Comparison of ENCODE assay signal across 10 cellular contexts in the genomic region with DNA sequence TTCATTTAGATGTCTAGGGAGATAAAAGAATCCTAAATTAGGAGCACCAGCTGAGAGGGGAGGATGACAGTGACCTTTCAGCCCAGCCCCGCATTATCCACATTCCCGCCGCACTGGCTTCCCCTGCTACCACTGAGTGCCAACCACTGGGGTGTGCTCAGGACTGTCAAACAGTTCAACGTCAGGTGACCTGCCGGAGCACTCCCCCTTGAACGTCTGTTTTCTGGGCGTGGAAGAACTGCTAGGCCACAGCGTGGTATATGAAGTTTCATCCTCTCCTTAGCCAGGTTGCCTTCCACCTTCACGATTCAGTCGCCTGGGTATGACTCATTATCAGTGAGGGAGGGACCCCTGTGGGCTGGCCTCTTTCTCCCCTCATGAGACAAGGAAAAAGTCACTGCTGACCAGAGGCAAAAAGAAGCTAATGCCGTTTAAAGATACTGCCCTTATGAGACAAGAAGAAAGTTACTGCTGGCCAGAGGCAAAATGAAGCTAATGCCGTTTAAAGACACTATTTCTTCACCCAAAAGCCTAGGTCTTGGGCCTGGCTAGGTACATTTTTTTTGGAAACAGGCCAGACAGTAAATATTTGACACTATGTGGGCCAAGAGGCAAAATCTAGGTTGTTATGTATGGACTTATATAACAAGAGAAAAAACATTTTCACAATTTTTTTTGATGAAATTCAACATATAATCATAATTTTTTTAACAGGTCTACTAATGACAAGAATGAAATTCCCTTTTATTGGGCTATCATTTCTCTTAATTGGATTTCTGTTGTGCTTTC. TPM values are rescaled to one million over a fixed set of nuclear protein-coding genes. Genes with fewer than 3 reads are reported as not detected.
DNase-seq lines count a peak whose midpoint lies in the region; ATAC-seq and TF ChIP-seq lines count a peak whose summit lies in the region.
"Had no signal": no experiment of that assay in that cellular context is flagged by ENCODE, and none has a peak within 500 bp of the region (broad histone marks: within the 10 kb centered on the region; RNA-seq: fewer than 3 reads in every experiment).

No MANE protein-coding gene starts in this region.

- POLR2A ChIA-PET in PC-3 (lab: Charles Lee; ENCODE audit: unreplicated experiment), result no interaction called here

- WGBS in sigmoid colon, 2 donors, result 12 to 63% methylated on average over 12 of the region's 12 CpGs
- 77 to 78% methylated on average over 12 of the region's 12 CpGs for WGBS in GM23248 (ENCODE audit: low coverage in 1 of 2, low lambda C conversion rate in 2 of 2, missing lambda C conversion rate in 2 of 2), 2 experiments

- H3K79me2 ChIP-seq in PC-3 (ENCODE audit: low read length), result peaks cover 12% of the 10 kb centered on the region
- H3K79me2 ChIP-seq in GM23248 (ENCODE audit: insufficient read depth), result peaks cover 14% of the 10 kb centered on the region

- H3K4me2 ChIP-seq in PC-3 (ENCODE audit: low read length) (no peak overlapping the region), GM23248 (ENCODE audit: unreplicated experiment) (no peak overlapping the region)

- peaks cover 16 to 43% (median 34%) of the 10 kb centered on the region in 4 donors for H3K4me1 Mint-ChIP-seq in CD4-positive, CD25-positive, alpha-beta regulatory T cell
- H3K4me1 Mint-ChIP-seq in effector memory CD8-positive, alpha-beta T cell (ENCODE audit: low read depth in 2 of 2), result peaks cover 23 to 29% of the 10 kb centered on the region in 2 donors

- no peak for TF ChIP-seq POLR2A in sigmoid colon (IDR thresholded peaks at IDR 0.05)

- intact Hi-C loops in PC-3 (cut with micrococcal nuclease), result no loop called here
- intact Hi-C loops in sigmoid colon (cut with DNase I), result no loop called here

- CTCF ChIA-PET in PC-3 (lab: Charles Lee), result interaction anchor here (0.7 kb wide), 1 partner anchor 143 kb away, joined by 3 read pairs; no protein-coding TSS in a partner anchor

- peaks cover 26% of the 10 kb centered on the region for H3K4me1 ChIP-seq in CD4-positive, CD25-positive, alpha-beta regulatory T cell (ENCODE audit: control insufficient read depth, insufficient read depth, low read length, poor library complexity, severe bottlenecking)
- H3K4me1 ChIP-seq in PC-3 (ENCODE audit: insufficient read depth, low read length) (0 out of 2 replicates have a peak, but pooled peaks cover 6% of the 10 kb centered on the region), mucosa of rectum (ENCODE audit: control insufficient read depth in 2 of 2, insufficient read depth in 2 of 2, low read length in 2 of 2) (peaks cover 12 to 18% of the 10 kb centered on the region in 2 donors), sigmoid colon (peaks cover 0 to 11% (median 2%) of the 10 kb centered on the region in 4 donors), HAP-1 (peaks cover 3% of the 10 kb centered on the region), GM23248 (ENCODE audit: insufficient read depth) (peaks cover 10% of the 10 kb centered on the region; the same call in 1 of the 2 replicates)

- H4K20me1 ChIP-seq in PC-3 (ENCODE audit: low read length), result no peaks in the 10 kb centered on the region
- H4K20me1 ChIP-seq in GM23248 (ENCODE audit: insufficient read depth), result no peaks in the 10 kb centered on the region

- H3K9ac ChIP-seq in PC-3 (ENCODE audit: low read length) (no peak overlapping the region), mucosa of rectum (ENCODE audit: low read depth in 1 of 2, low read length in 2 of 2) (peak overlapping the region in 1 of 2 donors; percentile 23), GM23248 (no peak overlapping the region)

- H2AFZ ChIP-seq in PC-3 (ENCODE audit: low read length) (no peak overlapping the region), GM23248 (no peak overlapping the region)

- H3K27me3 ChIP-seq in CD4-positive, CD25-positive, alpha-beta regulatory T cell (ENCODE audit: control insufficient read depth, insufficient read depth, low read length), result no peaks in the 10 kb centered on the region
- H3K27me3 ChIP-seq in PC-3 (ENCODE audit: low read length), result no peaks in the 10 kb centered on the region
- H3K27me3 ChIP-seq in mucosa of rectum (ENCODE audit: control insufficient read depth in 2 of 2, insufficient read depth in 2 of 2, low read length in 2 of 2), result no peaks in the 10 kb centered on the region
- no peaks in the 10 kb centered on the region for H3K27me3 ChIP-seq in sigmoid colon
- H3K27me3 ChIP-seq in HAP-1 (ENCODE audit: low read depth), result no peaks in the 10 kb centered on the region
- no peaks in the 10 kb centered on the region for H3K27me3 ChIP-seq in GM23248 (replicated peaks; ENCODE audit: insufficient read depth)

- no TSS peak for BruUV-seq in PC-3 (replicated peaks; lab: Mats Ljungman, UMichigan)

- H3K4me3 ChIP-seq in CD4-positive, CD25-positive, alpha-beta regulatory T cell (ENCODE audit: low read depth, low read length), result no peak overlapping the region
- H3K4me3 ChIP-seq in PC-3 (ENCODE audit: low read length), result no peak overlapping the region
- H3K4me3 ChIP-seq in mucosa of rectum (ENCODE audit: low read length in 2 of 2), result no peak overlapping the region
- no peak overlapping the region for H3K4me3 ChIP-seq in sigmoid colon
- H3K4me3 ChIP-seq in HAP-1, result no peak overlapping the region
- H3K4me3 ChIP-seq in GM23248, result no peak overlapping the region

- H3K27ac Mint-ChIP-seq in CD4-positive, CD25-positive, alpha-beta regulatory T cell, result peak overlapping the region; percentile 6 to 85 (median 61)
- H3K27ac Mint-ChIP-seq in effector memory CD8-positive, alpha-beta T cell, result peak overlapping the region; percentile 91 to 94

- peaks cover 18% of the 10 kb centered on the region for H3K36me3 Mint-ChIP-seq in CD4-positive, CD25-positive, alpha-beta regulatory T cell
- H3K36me3 Mint-ChIP-seq in effector memory CD8-positive, alpha-beta T cell (ENCODE audit: insufficient read depth), result peaks cover 49% of the 10 kb centered on the region

- H3K4me3 Mint-ChIP-seq in CD4-positive, CD25-positive, alpha-beta regulatory T cell, result peak overlapping the region in 1 of 4 donors; percentile 35
- peak overlapping the region; percentile 36 to 52 for H3K4me3 Mint-ChIP-seq in effector memory CD8-positive, alpha-beta T cell

- TF ChIP-seq CTCF in PC-3 (conservative IDR thresholded peaks at IDR 0.05; ENCODE audit: low read depth, low read length) (no peak), sigmoid colon (IDR thresholded peaks at IDR 0.05) (no peak)

- H3K9me3 Mint-ChIP-seq in CD4-positive, CD25-positive, alpha-beta regulatory T cell, result no peaks in the 10 kb centered on the region
- no peaks in the 10 kb centered on the region for H3K9me3 Mint-ChIP-seq in effector memory CD8-positive, alpha-beta T cell

- no peak for TF ChIP-seq EP300 in sigmoid colon (IDR thresholded peaks at IDR 0.05)

- no peaks in the 10 kb centered on the region for H3K27me3 Mint-ChIP-seq in CD4-positive, CD25-positive, alpha-beta regulatory T cell
- H3K27me3 Mint-ChIP-seq in effector memory CD8-positive, alpha-beta T cell, result no peaks in the 10 kb centered on the region

- H3K27ac ChIP-seq in CD4-positive, CD25-positive, alpha-beta regulatory T cell (ENCODE audit: insufficient read depth, low read length, poor library complexity, severe bottlenecking), result no peak overlapping the region
- H3K27ac ChIP-seq in PC-3 (ENCODE audit: low read length) (no peak overlapping the region), mucosa of rectum (ENCODE audit: low read depth in 2 of 2, low read length in 2 of 2) (peak overlapping the region; percentile 25 to 67), sigmoid colon (no peak overlapping the region), GM23248 (no peak overlapping the region)

- peaks cover 23% of the 10 kb centered on the region for H3K36me3 ChIP-seq in CD4-positive, CD25-positive, alpha-beta regulatory T cell (ENCODE audit: control insufficient read depth, insufficient read depth, low read length)
- H3K36me3 ChIP-seq in PC-3 (ENCODE audit: low read depth, low read length), result no peaks in the 10 kb centered on the region
- peaks cover 12 to 19% of the 10 kb centered on the region in 2 donors for H3K36me3 ChIP-seq in mucosa of rectum (ENCODE audit: control insufficient read depth in 2 of 2, insufficient read depth in 2 of 2, low read length in 2 of 2)
- no peaks in the 10 kb centered on the region for H3K36me3 ChIP-seq in sigmoid colon
- H3K36me3 ChIP-seq in HAP-1 (replicated peaks), result no peaks in the 10 kb centered on the region
- H3K36me3 ChIP-seq in GM23248 (ENCODE audit: low read depth), result no peaks in the 10 kb centered on the region

- H3F3A ChIP-seq in PC-3 (ENCODE audit: low read length, unreplicated experiment) (no peaks in the 10 kb centered on the region), GM23248 (ENCODE audit: insufficient read depth) (no peaks in the 10 kb centered on the region)

- in situ Hi-C loops in HAP-1 (cut with MboI; ENCODE audit: low sequenced_read_pairs), result no loop called here
- in situ Hi-C loops in GM23248 (cut with MboI), result no loop called here

- H3K9me2 ChIP-seq in PC-3 (replicated peaks; ENCODE audit: low read length) (no peaks in the 10 kb centered on the region), GM23248 (ENCODE audit: insufficient read depth) (no peaks in the 10 kb centered on the region)

- no peak for ATAC-seq in CD4-positive, CD25-positive, alpha-beta regulatory T cell (ENCODE audit: low read depth in 2 of 2)
- ATAC-seq in PC-3, result no peak
- peak; percentile 66 for ATAC-seq in effector memory CD8-positive, alpha-beta T cell (replicated peaks)
- no peak for ATAC-seq in HG03135 (IDR thresholded peaks at IDR 0.05; ENCODE audit: unreplicated experiment)

- no peaks in the 10 kb centered on the region for H3K9me3 ChIP-seq in CD4-positive, CD25-positive, alpha-beta regulatory T cell (ENCODE audit: control insufficient read depth in 2 of 2, low read length in 2 of 2)
- no peaks in the 10 kb centered on the region for H3K9me3 ChIP-seq in PC-3 (ENCODE audit: low read length)
- H3K9me3 ChIP-seq in mucosa of rectum (ENCODE audit: control insufficient read depth in 2 of 2, low read length in 2 of 2), result no peaks in the 10 kb centered on the region
- H3K9me3 ChIP-seq in sigmoid colon, result no peaks in the 10 kb centered on the region
- H3K9me3 ChIP-seq in HAP-1, result no peaks in the 10 kb centered on the region
- H3K9me3 ChIP-seq in GM23248 (ENCODE audit: low read depth), result no peaks in the 10 kb centered on the region

- no peak for DNase-seq in CD4-positive, CD25-positive, alpha-beta regulatory T cell
- peak; percentile 26 for DNase-seq in PC-3
- DNase-seq in effector memory CD8-positive, alpha-beta T cell, result peak; percentile 50 to 62 (median 57)
- DNase-seq in sigmoid colon, result no peak
- DNase-seq in HAP-1 (ENCODE audit: low spot score in 2 of 2), result no peak
- DNase-seq in GM23248, result no peak
- DNase-seq: activated CD4-positive, CD25-positive, alpha-beta regulatory T cell treated with anti-CD3 and anti-CD28 coated beads, Interleukin-2, amount 50 U/mL, for 72 hours; DND-41 had no signal

RNA-seq across cellular contexts. Expression of gene NMRK1, which starts 4.6 kb away (rescaled TPM):
- 41.5 TPM for total RNA-seq in CD4-positive, CD25-positive, alpha-beta regulatory T cell
- polyA plus RNA-seq in CD4-positive, CD25-positive, alpha-beta regulatory T cell, result 10 to 100 TPM; 41.5 to 55.0 (median 51.3) TPM
- total RNA-seq in PC-3 (2014; rRNA removed) (7.0 and 9.7 TPM in 2 replicates), sigmoid colon (10 to 100 TPM in 2 of 4 donors, 1 to 10 TPM in 2; 5.6 to 27.5 (median 10.3) TPM)
- polyA plus RNA-seq in sigmoid colon (10 to 100 TPM; 21.0 to 53.9 (median 38.4) TPM), GM23248 (2016; fragmentation: Nextera tagmentation; extraction: Ambion mirVana) (25.8 and 29.2 TPM in 2 replicates)
- 14.4 and 16.6 TPM in 2 replicates for total RNA-seq in GM23248 (2014; rRNA removed; shearing (Covaris generic))

RNA-seq across cellular contexts. Expression of gene OSTF1, which starts 4.9 kb away (rescaled TPM):
- 68.2 TPM for total RNA-seq in CD4-positive, CD25-positive, alpha-beta regulatory T cell
- polyA plus RNA-seq in CD4-positive, CD25-positive, alpha-beta regulatory T cell, result 100 to 1,000 TPM; 140 to 203 (median 162) TPM
- total RNA-seq in PC-3 (2014; rRNA removed), result 25.8 and 26.5 TPM in 2 replicates
- 10 to 100 TPM; 11.0 to 20.7 (median 17.2) TPM for total RNA-seq in sigmoid colon
- 100 to 1,000 TPM in 1 of 3 donors, 10 to 100 TPM in 2; 55.1 to 105 (median 66.1) TPM for polyA plus RNA-seq in sigmoid colon
- total RNA-seq in GM23248 (2014; rRNA removed; shearing (Covaris generic)), result 34.9 and 42.4 TPM in 2 replicates
- 65.6 and 70.9 TPM in 2 replicates for polyA plus RNA-seq in GM23248 (2016; fragmentation: Nextera tagmentation; extraction: Ambion mirVana)

RNA-seq across cellular contexts. Expression of gene CARNMT1, which starts 55.3 kb away (rescaled TPM):
- total RNA-seq in CD4-positive, CD25-positive, alpha-beta regulatory T cell, result 25.7 TPM
- 10 to 100 TPM in 3 of 4 donors, 1 to 10 TPM in 1; 9.5 to 16.3 (median 11.5) TPM for polyA plus RNA-seq in CD4-positive, CD25-positive, alpha-beta regulatory T cell
- total RNA-seq in PC-3 (2014; rRNA removed) (20.4 and 28.9 TPM in 2 replicates), sigmoid colon (10 to 100 TPM; 12.8 to 18.6 (median 17.1) TPM)
- polyA plus RNA-seq in sigmoid colon (1 to 10 TPM; 4.8 to 7.9 (median 6.9) TPM), GM23248 (2016; fragmentation: Nextera tagmentation; extraction: Ambion mirVana) (18.1 and 20.4 TPM in 2 replicates)
- 27.5 and 60.2 TPM in 2 replicates for total RNA-seq in GM23248 (2014; rRNA removed; shearing (Covaris generic))

Comparison
In these comparisons a context has a peak if more than half of its experiments do, and no peak if none do; other contexts are left out.
1. DNase-seq: peak in PC-3 (single experiment) and effector memory CD8-positive, alpha-beta T cell (3 of 3); none in CD4-positive, CD25-positive, alpha-beta regulatory T cell (0 of 3), sigmoid colon (single experiment), HAP-1 (0 of 2) and GM23248 (single experiment).
2. H3K27ac ChIP-seq: peak in mucosa of rectum (2 of 2); none in CD4-positive, CD25-positive, alpha-beta regulatory T cell (single experiment), PC-3 (single experiment), sigmoid colon (0 of 4) and GM23248 (single experiment).